Comparison of ENCODE assay signal across 11 cellular contexts in the genomic region with DNA sequence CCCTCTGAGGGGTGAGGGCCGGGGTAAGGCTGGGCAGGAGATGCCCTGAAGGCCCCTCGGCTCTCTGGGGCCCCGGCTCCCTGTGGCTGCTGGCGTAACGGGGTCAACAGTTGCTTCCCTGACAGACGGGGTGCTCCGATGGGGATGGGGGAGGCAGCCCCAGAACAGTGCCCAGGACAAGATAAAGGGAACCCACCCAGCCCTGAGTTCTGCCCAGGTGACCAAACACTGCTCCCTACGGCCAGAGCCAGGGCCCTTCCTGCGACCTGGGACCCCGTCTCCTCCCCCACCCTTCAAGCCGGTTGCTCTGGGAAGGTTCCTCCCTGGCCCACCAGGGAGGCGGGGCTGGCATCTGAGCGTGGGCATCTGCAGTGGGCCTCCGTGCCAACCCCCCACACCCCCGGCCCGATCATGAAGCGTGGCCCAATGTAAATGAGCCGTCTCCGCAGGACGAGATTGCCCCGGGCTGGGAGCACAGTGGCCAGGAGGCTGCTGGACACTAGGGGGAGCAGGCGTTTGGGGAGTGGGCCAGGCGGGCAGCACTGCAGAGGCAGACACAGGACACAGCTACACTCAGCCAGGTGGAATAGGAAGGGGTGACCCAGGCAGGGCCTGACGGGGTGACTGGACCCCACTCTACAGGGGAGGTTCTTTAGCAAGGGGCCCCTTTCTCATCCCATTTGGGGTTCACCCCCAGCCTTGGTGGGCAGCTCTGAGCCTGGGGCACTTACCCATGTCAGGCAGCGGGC. TPM values are rescaled to one million over a fixed set of nuclear protein-coding genes. Genes with fewer than 3 reads are reported as not detected.
DNase-seq lines count a peak whose midpoint lies in the region; ATAC-seq and TF ChIP-seq lines count a peak whose summit lies in the region.
"Had no signal": no experiment of that assay in that cellular context is flagged by ENCODE, and none has a peak within 500 bp of the region (broad histone marks: within the 10 kb centered on the region; RNA-seq: fewer than 3 reads in every experiment).

No MANE protein-coding gene starts in this region.

- ATAC-seq in left lobe of liver (peak; percentile 67), HG02678 (IDR thresholded peaks at IDR 0.05; ENCODE audit: unreplicated experiment) (no peak), GM18909 (IDR thresholded peaks at IDR 0.05; ENCODE audit: poor library complexity, unreplicated experiment) (no peak)

- H3K27ac Mint-ChIP-seq in brain = no peak overlapping the region
- H3K27ac Mint-ChIP-seq: activated naive CD4-positive, alpha-beta T cell treated with anti-CD3 and anti-CD28 coated beads, Interleukin-2, amount 50 U/mL, for 24 hours had no signal

- H3K9me3 ChIP-seq in A673 (ENCODE audit: low read depth, low read length, poor library complexity, severe bottlenecking) = no peaks in the 10 kb centered on the region
- H3K9me3 ChIP-seq in HEK293 (ENCODE audit: control insufficient read depth, insufficient read depth, low read depth, low read length) = no peaks in the 10 kb centered on the region
- H3K9me3 ChIP-seq: mucosa of descending colon had no signal

- H3K27me3 ChIP-seq in A673 (replicated peaks; ENCODE audit: insufficient read depth, low read depth, low read length, poor library complexity) = no peaks in the 10 kb centered on the region

- no peak for DNase-seq in A673 (ENCODE audit: low spot score)
- no peak for DNase-seq in left lobe of liver (ENCODE audit: low spot score)
- no peak for DNase-seq in SKM-1 treated with dmso at 0.1 percent for 144 hours (lab: John Stamatoyannopoulos, UW; ENCODE audit: unreplicated experiment)
- DNase-seq in NCI-H1105 (lab: John Stamatoyannopoulos, UW) = no peak
- DNase-seq: mucosa of descending colon; stimulated activated CD8-positive, alpha-beta memory T cell treated with anti-CD3 and anti-CD28 coated beads, Interleukin-4, amount 100 ng/mL, for 48 hours had no signal

- peak; percentile 53 for TF ChIP-seq CTCF in A673 (conservative IDR thresholded peaks at IDR 0.05; ENCODE audit: low read depth, low read length)
- peak; percentile 78 for TF ChIP-seq CTCF in HEK293 (tag by site-specific recombination; IDR thresholded peaks at IDR 0.05)
- peak; percentile 57 to 78 for TF ChIP-seq CTCF in brain (conservative IDR thresholded peaks at IDR 0.05)

- H3K4me3 ChIP-seq in A673 (ENCODE audit: low read depth, low read length, poor library complexity, severe bottlenecking) = no peak overlapping the region
- H3K4me3 ChIP-seq in HEK293 (ENCODE audit: low read depth, low read length) = no peak overlapping the region
- H3K4me3 ChIP-seq: mucosa of descending colon had no signal

- POLR2A ChIA-PET in A673 (lab: Charles Lee; ENCODE audit: low non-redundant PET) = no interaction called here
- POLR2A ChIA-PET in HEK293 (lab: Yijun Ruan, JAX) = no interaction called here

- H3K4me1 Mint-ChIP-seq in brain = peaks cover 2% of the 10 kb centered on the region

- H3K27ac ChIP-seq in A673 (ENCODE audit: low read depth, low read length, poor library complexity, severe bottlenecking) = no peak overlapping the region
- H3K27ac ChIP-seq in HEK293 (ENCODE audit: extremely low read depth, low read depth, low read length) = no peak overlapping the region

- H3K27me3 Mint-ChIP-seq in brain = peaks cover 18% of the 10 kb centered on the region

- H3K4me1 ChIP-seq in A673 (ENCODE audit: insufficient read depth, low read length, poor library complexity, severe bottlenecking) = no peaks in the 10 kb centered on the region
- H3K4me1 ChIP-seq in HEK293 (ENCODE audit: control insufficient read depth, insufficient read depth, low read length) = no peaks in the 10 kb centered on the region

- no peaks in the 10 kb centered on the region for H3K36me3 Mint-ChIP-seq in brain
- H3K36me3 Mint-ChIP-seq: activated naive CD4-positive, alpha-beta T cell treated with anti-CD3 and anti-CD28 coated beads, Interleukin-2, amount 50 U/mL, for 24 hours had no signal

- H3K36me3 ChIP-seq in A673 (ENCODE audit: insufficient read depth, low read length, poor library complexity, severe bottlenecking) (no peaks in the 10 kb centered on the region), HEK293 (ENCODE audit: control insufficient read depth in 2 of 2, insufficient read depth in 1 of 2, low read length in 2 of 2) (no peaks in the 10 kb centered on the region)

- intact Hi-C loops in A673 (cut with micrococcal nuclease; ENCODE audit: unreplicated experiment) = no loop called here

- BruUV-seq in A673 (replicated peaks; lab: Mats Ljungman, UMichigan) = no TSS peak

- H3K9me3 Mint-ChIP-seq in brain = peaks cover 0 to 3% (median 0%) of the 10 kb centered on the region in 5 experiments
- H3K9me3 Mint-ChIP-seq: activated naive CD4-positive, alpha-beta T cell treated with anti-CD3 and anti-CD28 coated beads, Interleukin-2, amount 50 U/mL, for 24 hours had no signal

- CTCF ChIA-PET in A673 (lab: Charles Lee) (no interaction called here), HEK293 (lab: Yijun Ruan, JAX) (interaction anchor here (0.9 kb wide), 1 partner anchor 165 kb away, joined by 3 read pairs; no protein-coding TSS in a partner anchor)

- no peak overlapping the region for H3K4me3 Mint-ChIP-seq in brain
- H3K4me3 Mint-ChIP-seq: activated naive CD4-positive, alpha-beta T cell treated with anti-CD3 and anti-CD28 coated beads, Interleukin-2, amount 50 U/mL, for 24 hours had no signal

TF ChIP-seq in HEK293, 187 proteins besides CTCF, POLR2A, EP300 and RAD21 (continues in another document):
- TF ChIP-seq ZNF174 (tag by site-specific recombination; IDR thresholded peaks at IDR 0.05) (no peak), ZBTB17 (tag by site-specific recombination; IDR thresholded peaks at IDR 0.05) (no peak), ZNF354C (tag by site-specific recombination; IDR thresholded peaks at IDR 0.05; ENCODE audit: borderline replicate concordance, low read depth) (no peak), ZNF473 (tag by site-specific recombination; IDR thresholded peaks at IDR 0.05) (no peak), ZNF394 (tag by site-specific recombination; IDR thresholded peaks at IDR 0.05; ENCODE audit: borderline replicate concordance) (no peak), ZNF518A (tag by site-specific recombination; conservative IDR thresholded peaks at IDR 0.05; ENCODE audit: low read depth) (no peak), ZNF501 (tag by site-specific recombination; IDR thresholded peaks at IDR 0.05) (no peak), ZNF121 (tag by site-specific recombination; IDR thresholded peaks at IDR 0.05) (no peak), ZNF777 (tag by site-specific recombination; IDR thresholded peaks at IDR 0.05; ENCODE audit: borderline replicate concordance) (no peak), ZFHX2 (tag by site-specific recombination; conservative IDR thresholded peaks at IDR 0.05) (0 out of 2 replicates have a peak, but pooled peaks have one; percentile 6)
- TF ChIP-seq, protein P1, sequence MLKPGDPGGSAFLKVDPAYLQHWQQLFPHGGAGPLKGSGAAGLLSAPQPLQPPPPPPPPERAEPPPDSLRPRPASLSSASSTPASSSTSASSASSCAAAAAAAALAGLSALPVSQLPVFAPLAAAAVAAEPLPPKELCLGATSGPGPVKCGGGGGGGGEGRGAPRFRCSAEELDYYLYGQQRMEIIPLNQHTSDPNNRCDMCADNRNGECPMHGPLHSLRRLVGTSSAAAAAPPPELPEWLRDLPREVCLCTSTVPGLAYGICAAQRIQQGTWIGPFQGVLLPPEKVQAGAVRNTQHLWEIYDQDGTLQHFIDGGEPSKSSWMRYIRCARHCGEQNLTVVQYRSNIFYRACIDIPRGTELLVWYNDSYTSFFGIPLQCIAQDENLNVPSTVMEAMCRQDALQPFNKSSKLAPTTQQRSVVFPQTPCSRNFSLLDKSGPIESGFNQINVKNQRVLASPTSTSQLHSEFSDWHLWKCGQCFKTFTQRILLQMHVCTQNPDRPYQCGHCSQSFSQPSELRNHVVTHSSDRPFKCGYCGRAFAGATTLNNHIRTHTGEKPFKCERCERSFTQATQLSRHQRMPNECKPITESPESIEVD (tag by site-specific recombination; IDR thresholded peaks at IDR 0.05) = no peak

RNA-seq across cellular contexts. Expression of gene NKPD1, which starts 1.1 kb away (rescaled TPM):
- total RNA-seq in A673 (2021) (0.30 and 0.37 TPM in 2 replicates), left lobe of liver (not detected)
- polyA plus RNA-seq in brain (ENCODE audit: insufficient read depth, low read depth, low replicate concordance) = 0.42 TPM
- total RNA-seq: mucosa of descending colon had no signal

RNA-seq across cellular contexts. Expression of gene TRAPPC6A, which starts 16.1 kb away (rescaled TPM):
- total RNA-seq in A673 (2021) (5.8 and 8.8 TPM in 2 replicates), left lobe of liver (30.6 TPM)
- 69.4 TPM for polyA plus RNA-seq in brain (ENCODE audit: insufficient read depth, low read depth, low replicate concordance)

RNA-seq across cellular contexts. Expression of gene BLOC1S3, which starts 16.7 kb away (rescaled TPM):
- 8.7 and 9.1 TPM in 2 replicates for total RNA-seq in A673 (2021)
- 10.2 TPM for polyA plus RNA-seq in brain (ENCODE audit: insufficient read depth, low read depth, low replicate concordance)
- total RNA-seq in left lobe of liver = 6.5 TPM
